In the genomic region with DNA sequence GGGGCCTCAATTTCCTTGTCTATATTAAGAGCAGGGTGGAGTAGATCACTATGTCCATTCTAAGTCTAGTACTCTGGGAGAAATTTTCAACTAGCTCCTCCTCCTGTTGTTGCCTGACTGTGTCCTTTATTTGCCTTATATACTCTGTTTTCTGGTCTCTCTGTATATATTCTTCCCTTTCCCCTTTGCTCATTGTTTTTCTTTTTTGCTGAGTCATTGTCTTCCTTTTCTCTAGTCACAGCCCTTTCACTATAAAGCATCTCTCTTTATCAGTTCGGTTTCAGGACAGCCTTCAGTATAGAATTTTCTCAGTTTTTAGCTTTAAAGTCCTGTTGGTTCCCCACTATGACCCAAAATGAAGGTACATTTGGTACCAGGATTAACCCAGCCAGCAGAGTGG, we compare ENCODE assay signal across 19 cellular contexts. TPM values are rescaled to one million over a fixed set of nuclear protein-coding genes. Genes with fewer than 3 reads are reported as not detected.
DNase-seq lines count a peak whose midpoint lies in the region; ATAC-seq, FAIRE-seq and TF ChIP-seq lines count a peak whose summit lies in the region.
"Had no signal": no experiment of that assay in that cellular context is flagged by ENCODE, and none has a peak within 500 bp of the region (broad histone marks: within the 10 kb centered on the region; RNA-seq: fewer than 3 reads in every experiment).

No MANE protein-coding gene starts in this region.

- H3K9ac ChIP-seq in mammary epithelial cell (ENCODE audit: insufficient read depth, low read length) = no peak overlapping the region

- no peaks in the 10 kb centered on the region for H3K9me3 ChIP-seq in mammary epithelial cell (replicated peaks; ENCODE audit: insufficient read depth, low read length)
- H3K9me3 ChIP-seq: ovary had no signal

- no peak overlapping the region for H3K27ac ChIP-seq in mammary epithelial cell (ENCODE audit: insufficient read depth, low read depth, low read length)
- H3K27ac ChIP-seq: ovary, RWPE1 had no signal

- POLR2A ChIA-PET in MCF 10A (lab: Yijun Ruan, JAX) = interaction anchor here (0.6 kb wide), 1 partner anchor 62 kb away, joined by 3 read pairs; no protein-coding TSS in a partner anchor

- no peak overlapping the region for H3K4me3 ChIP-seq in mammary epithelial cell (replicated peaks in 1 of 3; ENCODE audit: insufficient read depth in 1 of 3, low read depth in 2 of 3, low read length in 3 of 3)
- H3K4me3 ChIP-seq: ovary had no signal

- no peaks in the 10 kb centered on the region for H3K36me3 ChIP-seq in mammary epithelial cell (ENCODE audit: insufficient read depth, low read length)
- H3K36me3 ChIP-seq: ovary had no signal

- H3K36me3 Mint-ChIP-seq in MCF 10A (ENCODE audit: insufficient read depth, unreplicated experiment) = no peaks in the 10 kb centered on the region
- H3K36me3 Mint-ChIP-seq: activated naive CD8-positive, alpha-beta T cell; CD8-positive, alpha-beta T cell had no signal

- TF ChIP-seq CTCF in MCF 10A (IDR thresholded peaks at IDR 0.05; ENCODE audit: unreplicated experiment) (no peak), mammary epithelial cell (conservative IDR thresholded peaks at IDR 0.05 in 1 of 2, IDR thresholded peaks at IDR 0.05 in 1 of 2; ENCODE audit: extremely low read depth in 1 of 2, insufficient read depth in 1 of 2, low read depth in 1 of 2, low read length in 2 of 2) (no peak)

- in situ Hi-C loops in mammary epithelial cell (cut with MboI; ENCODE audit: low sequenced_read_pairs in 2 of 2) = no loop called here

- CTCF ChIA-PET in MCF 10A (lab: Yijun Ruan, JAX) = interaction anchor here (0.6 to 1.6 kb wide), 3 partner anchors 38 to 340 kb away, joined by 3 to 4 read pairs (median 3); no protein-coding TSS in a partner anchor
- CTCF ChIA-PET in mammary epithelial cell (lab: Charles Lee; ENCODE audit: low non-redundant PET) = no interaction called here

- H3K27me3 ChIP-seq in mammary epithelial cell (ENCODE audit: insufficient read depth, low read length) = no peaks in the 10 kb centered on the region
- H3K27me3 ChIP-seq: ovary had no signal

- ATAC-seq in GM18868 (IDR thresholded peaks at IDR 0.05; ENCODE audit: unreplicated experiment) = no peak
- ATAC-seq: CD8-positive, alpha-beta T cell; left colon had no signal

- H3K27ac Mint-ChIP-seq in MCF 10A (ENCODE audit: low read depth, unreplicated experiment) = no peak overlapping the region
- H3K27ac Mint-ChIP-seq: activated naive CD8-positive, alpha-beta T cell; CD8-positive, alpha-beta T cell had no signal

- H3K4me1 ChIP-seq in mammary epithelial cell (ENCODE audit: insufficient read depth, low read length) = no peaks in the 10 kb centered on the region

- H3K9me3 Mint-ChIP-seq in MCF 10A (ENCODE audit: unreplicated experiment) = no peaks in the 10 kb centered on the region

- no peaks in the 10 kb centered on the region for H4K20me1 ChIP-seq in mammary epithelial cell (ENCODE audit: insufficient read depth, low read length)

- peaks cover 13% of the 10 kb centered on the region for H3K4me1 Mint-ChIP-seq in MCF 10A (ENCODE audit: insufficient read depth, unreplicated experiment)

- peak; percentile 13 for DNase-seq in MCF 10A (ENCODE audit: unreplicated experiment)
- DNase-seq in mammary epithelial cell = no peak
- DNase-seq in RCC 7860 (ENCODE audit: low spot score) = peak; percentile 51
- DNase-seq in fibroblast of gingiva (ENCODE audit: low read depth) = peak; percentile 3
- DNase-seq in hypothalamus (lab: John Stamatoyannopoulos, UW) = no peak
- no peak for DNase-seq in effector CD8-positive, alpha-beta T cell (lab: John Stamatoyannopoulos, UW)
- DNase-seq in LoVo (ENCODE audit: low spot score) = no peak
- DNase-seq: CD8-positive, alpha-beta T cell; left colon; NCI-H1105; NCI-H2107; ovary; stimulated activated CD4-positive, alpha-beta T cell treated with anti-CD3 and anti-CD28 coated beads, Interleukin-2, amount 100 ng/mL, for 48 hours had no signal

- H3K27me3 Mint-ChIP-seq in MCF 10A (ENCODE audit: insufficient read depth, unreplicated experiment) = no peaks in the 10 kb centered on the region
- H3K27me3 Mint-ChIP-seq: activated naive CD8-positive, alpha-beta T cell had no signal

- H3K4me2 ChIP-seq in mammary epithelial cell (ENCODE audit: insufficient read depth, low read depth, low read length) = no peak overlapping the region

- 0% methylated on average over 1 of the region's 1 CpG for WGBS in mammary epithelial cell (ENCODE audit: low coverage, missing lambda C conversion rate)

- no TSS peak for BruUV-seq in MCF 10A (replicated peaks; lab: Mats Ljungman, UMichigan)
- no TSS peak for BruUV-seq in mammary epithelial cell (replicated peaks; lab: Mats Ljungman, UMichigan)

- intact Hi-C loops in MCF 10A (cut with micrococcal nuclease) (no loop called here), mammary epithelial cell (cut with micrococcal nuclease) (no loop called here)

- H3K79me2 ChIP-seq in mammary epithelial cell (ENCODE audit: insufficient read depth, low read length) = no peaks in the 10 kb centered on the region

- no peak overlapping the region for H3K4me3 Mint-ChIP-seq in MCF 10A (ENCODE audit: unreplicated experiment)
- H3K4me3 Mint-ChIP-seq: activated naive CD8-positive, alpha-beta T cell; CD8-positive, alpha-beta T cell had no signal

- dilution Hi-C loops in mammary epithelial cell (cut with HindIII; ENCODE audit: low sequenced_read_pairs) = no loop called here

- peak; percentile 23 for FAIRE-seq in RCC 7860 (lab: Jason Lieb, UNC)
- FAIRE-seq: bronchial epithelial cell, urothelium cell line had no signal

- H2AFZ ChIP-seq in mammary epithelial cell (ENCODE audit: low read depth, low read length) = no peak overlapping the region

RNA-seq across cellular contexts. Expression of a gene that starts 44.4 kb away (rescaled TPM):
- total RNA-seq in MCF 10A (2022) = not detected in 2 replicates
- total RNA-seq in mammary epithelial cell = not detected
- not detected for polyA plus RNA-seq in mammary epithelial cell
- polyA minus RNA-seq in mammary epithelial cell = 0.05 TPM
- total RNA-seq: CD8-positive, alpha-beta T cell; T-helper 1 cell treated with Interleukin-12 subunit alpha and Interleukin-12 subunit beta and Interleukin-4 antibody, amounts not matched to agents 30 ng/mL and 1 ng/mL, for 36 hours had no signal

Comparison
In these comparisons a context has a peak if more than half of its experiments do, and no peak if none do; other contexts are left out.
1. DNase-seq: peak in MCF 10A (single experiment), RCC 7860 (single experiment) and fibroblast of gingiva (single experiment); none in mammary epithelial cell (single experiment), hypothalamus (0 of 51), effector CD8-positive, alpha-beta T cell (single experiment) and LoVo (single experiment).